Comparison of ENCODE assay signal across 14 cellular contexts in genomic region chr6:105250523-105250922, GRCh38.
DNase-seq lines count a peak whose midpoint lies in the region; ATAC-seq and TF ChIP-seq lines count a peak whose summit lies in the region.
"Had no signal": no experiment of that assay in that cellular context is flagged by ENCODE, and none has a peak within 500 bp of the region (broad histone marks: within the 10 kb centered on the region; RNA-seq: fewer than 3 reads in every experiment).

No MANE protein-coding gene starts in this region.

- H2BK5ac ChIP-seq in mesenchymal stem cell (ENCODE audit: low read depth, low read length, poor library complexity, severe bottlenecking), result no peak overlapping the region

- no peak overlapping the region for H3K23ac ChIP-seq in mesenchymal stem cell (ENCODE audit: low read length in 2 of 2)

- intact Hi-C loops in psoas muscle (cut with DNase I), result no loop called here

- no peaks in the 10 kb centered on the region for H3K9me2 ChIP-seq in GM23248 (ENCODE audit: insufficient read depth)
- no peaks in the 10 kb centered on the region for H3K9me2 ChIP-seq in MM.1S (replicated peaks; ENCODE audit: insufficient read depth, low read length)

- no peak overlapping the region for H2BK12ac ChIP-seq in mesenchymal stem cell (ENCODE audit: low read length in 2 of 2)

- DNase-seq in GM23248, result peak; percentile 39
- peak; percentile 12 for DNase-seq in RPMI7951 (ENCODE audit: low read depth)
- peak; percentile 47 for DNase-seq in epithelial cell of esophagus (ENCODE audit: low read depth)
- peak; percentile 69 for DNase-seq in mesenchymal stem cell
- no peak for DNase-seq in MM.1S
- no peak for DNase-seq in GM19238 (ENCODE audit: insufficient read length, low spot score)
- no peak for DNase-seq in OCI-M1 (lab: John Stamatoyannopoulos, UW)
- DNase-seq in psoas muscle, result no peak
- DNase-seq: CD8-positive, alpha-beta memory T cell; NCI-H1105; NCI-H1694 treated with DMSO at 0.1 percent for 48 hours; NCI-H446; NCI-H774; Peyer's patch had no signal

- H4K20me1 ChIP-seq in GM23248 (ENCODE audit: insufficient read depth), result no peaks in the 10 kb centered on the region
- H4K20me1 ChIP-seq in MM.1S (ENCODE audit: insufficient read depth, low read length), result no peaks in the 10 kb centered on the region

- TF ChIP-seq CTCF in epithelial cell of esophagus (IDR thresholded peaks at IDR 0.05; ENCODE audit: insufficient read depth, low read depth, low read length, missing control alignments) (no peak), MM.1S (IDR thresholded peaks at IDR 0.05; ENCODE audit: low read length) (no peak), psoas muscle (IDR thresholded peaks at IDR 0.05) (no peak)

- H3K4me3 ChIP-seq in GM23248 (no peak overlapping the region), epithelial cell of esophagus (ENCODE audit: low read length) (no peak overlapping the region), mesenchymal stem cell (ENCODE audit: insufficient read depth in 1 of 2, low read depth in 1 of 2, low read length in 2 of 2) (no peak overlapping the region), MM.1S (ENCODE audit: low read length) (no peak overlapping the region), psoas muscle (no peak overlapping the region)
- H3K4me3 ChIP-seq: Peyer's patch had no signal

- H3K79me2 ChIP-seq in GM23248 (ENCODE audit: insufficient read depth) (no peaks in the 10 kb centered on the region), MM.1S (ENCODE audit: low read length) (no peaks in the 10 kb centered on the region)

- H2AFZ ChIP-seq in GM23248, result no peak overlapping the region
- H2AFZ ChIP-seq in mesenchymal stem cell (ENCODE audit: low read depth, low read length), result no peak overlapping the region
- no peak overlapping the region for H2AFZ ChIP-seq in MM.1S (ENCODE audit: low read length)

- H3K14ac ChIP-seq in mesenchymal stem cell (ENCODE audit: low read length in 2 of 2), result no peak overlapping the region

- H3K4ac ChIP-seq in mesenchymal stem cell (ENCODE audit: low read depth in 1 of 2, low read length in 2 of 2), result no peak overlapping the region

- in situ Hi-C loops in GM23248 (cut with MboI), result no loop called here

- H4K8ac ChIP-seq in mesenchymal stem cell (ENCODE audit: low read length), result no peak overlapping the region

- 0 out of 2 replicates have a peak, but pooled peaks cover 4% of the 10 kb centered on the region for H3K27me3 ChIP-seq in GM23248 (replicated peaks; ENCODE audit: insufficient read depth)
- H3K27me3 ChIP-seq in mesenchymal stem cell (ENCODE audit: control insufficient read depth in 1 of 2, insufficient read depth in 1 of 2, low read length in 2 of 2), result peaks cover 0 to 5% of the 10 kb centered on the region in 2 experiments
- H3K27me3 ChIP-seq in MM.1S (replicated peaks; ENCODE audit: insufficient read depth, low read length), result no peaks in the 10 kb centered on the region
- no peaks in the 10 kb centered on the region for H3K27me3 ChIP-seq in psoas muscle (ENCODE audit: insufficient read depth in 3 of 3, low read length in 2 of 3)
- H3K27me3 ChIP-seq: Peyer's patch had no signal

- ATAC-seq in psoas muscle, result no peak

- H2BK15ac ChIP-seq in mesenchymal stem cell (ENCODE audit: low read depth, poor library complexity, severe bottlenecking), result no peak overlapping the region

- no peak overlapping the region for H3K18ac ChIP-seq in mesenchymal stem cell (ENCODE audit: low read depth in 1 of 2, low read length in 2 of 2)

- H3K4me1 ChIP-seq in GM23248 (ENCODE audit: insufficient read depth) (no peaks in the 10 kb centered on the region), mesenchymal stem cell (ENCODE audit: control insufficient read depth, insufficient read depth, low read depth, low read length) (no peaks in the 10 kb centered on the region), MM.1S (ENCODE audit: low read length) (no peaks in the 10 kb centered on the region), psoas muscle (no peaks in the 10 kb centered on the region)
- H3K4me1 ChIP-seq: Peyer's patch had no signal

- H3K79me1 ChIP-seq in mesenchymal stem cell (replicated peaks; ENCODE audit: low read length, poor library complexity, severe bottlenecking), result no peaks in the 10 kb centered on the region

- no peak overlapping the region for H2AK5ac ChIP-seq in mesenchymal stem cell (ENCODE audit: low read length, severe bottlenecking)

- no peaks in the 10 kb centered on the region for H3K36me3 ChIP-seq in GM23248 (ENCODE audit: low read depth)
- no peaks in the 10 kb centered on the region for H3K36me3 ChIP-seq in mesenchymal stem cell (ENCODE audit: control insufficient read depth in 1 of 2, insufficient read depth in 2 of 2, low read depth in 1 of 2, low read length in 2 of 2)
- H3K36me3 ChIP-seq in MM.1S (replicated peaks; ENCODE audit: insufficient read depth, low read length), result no peaks in the 10 kb centered on the region
- H3K36me3 ChIP-seq in psoas muscle (ENCODE audit: insufficient read depth in 1 of 2, low read depth in 1 of 2), result no peaks in the 10 kb centered on the region
- H3K36me3 ChIP-seq: Peyer's patch had no signal

- 29 to 50% methylated on average over 1 of the region's 1 CpG for WGBS in GM23248 (ENCODE audit: low coverage in 1 of 2, low lambda C conversion rate in 2 of 2, missing lambda C conversion rate in 2 of 2), 2 experiments
- 44% methylated on average over 1 of the region's 1 CpG for WGBS in mesenchymal stem cell
- 45 to 58% (median 50%) methylated on average over 1 of the region's 1 CpG for WGBS in psoas muscle, 3 donors

- H3F3A ChIP-seq in GM23248 (ENCODE audit: insufficient read depth) (no peaks in the 10 kb centered on the region), MM.1S (ENCODE audit: insufficient read depth, low read length) (no peaks in the 10 kb centered on the region)

- H2BK120ac ChIP-seq in mesenchymal stem cell (ENCODE audit: low read depth, low read length), result no peak overlapping the region

- H3K9me3 ChIP-seq in GM23248 (ENCODE audit: low read depth) (no peaks in the 10 kb centered on the region), mesenchymal stem cell (ENCODE audit: control insufficient read depth, low read length) (no peaks in the 10 kb centered on the region), MM.1S (replicated peaks; ENCODE audit: insufficient read depth, low read length) (no peaks in the 10 kb centered on the region), psoas muscle (no peaks in the 10 kb centered on the region)
- H3K9me3 ChIP-seq: Peyer's patch had no signal

- H3K27ac ChIP-seq in GM23248, result no peak overlapping the region
- no peak overlapping the region for H3K27ac ChIP-seq in mesenchymal stem cell (ENCODE audit: low read length, poor library complexity, severe bottlenecking)
- H3K27ac ChIP-seq in MM.1S (ENCODE audit: low read length), result no peak overlapping the region
- no peak overlapping the region for H3K27ac ChIP-seq in psoas muscle
- H3K27ac ChIP-seq: Peyer's patch had no signal

- no peak overlapping the region for H3K9ac ChIP-seq in GM23248
- no peak overlapping the region for H3K9ac ChIP-seq in mesenchymal stem cell (ENCODE audit: low read length)
- no peak overlapping the region for H3K9ac ChIP-seq in MM.1S (ENCODE audit: low read length)

- no peak overlapping the region for H3K4me2 ChIP-seq in GM23248 (ENCODE audit: unreplicated experiment)
- no peak overlapping the region for H3K4me2 ChIP-seq in mesenchymal stem cell (ENCODE audit: low read length, poor library complexity, severe bottlenecking)
- no peak overlapping the region for H3K4me2 ChIP-seq in MM.1S (ENCODE audit: low read depth, low read length)

- no peak overlapping the region for H4K91ac ChIP-seq in mesenchymal stem cell (ENCODE audit: low read length)

Comparison
In these comparisons a context has a peak if more than half of its experiments do, and no peak if none do; other contexts are left out.
1. DNase-seq: peak in GM23248 (single experiment), RPMI7951 (single experiment), epithelial cell of esophagus (single experiment) and mesenchymal stem cell (single experiment); none in MM.1S (single experiment), GM19238 (single experiment), OCI-M1 (single experiment) and psoas muscle (0 of 2).